Comparison of ENCODE assay signal across 11 cellular contexts in the genomic region with DNA sequence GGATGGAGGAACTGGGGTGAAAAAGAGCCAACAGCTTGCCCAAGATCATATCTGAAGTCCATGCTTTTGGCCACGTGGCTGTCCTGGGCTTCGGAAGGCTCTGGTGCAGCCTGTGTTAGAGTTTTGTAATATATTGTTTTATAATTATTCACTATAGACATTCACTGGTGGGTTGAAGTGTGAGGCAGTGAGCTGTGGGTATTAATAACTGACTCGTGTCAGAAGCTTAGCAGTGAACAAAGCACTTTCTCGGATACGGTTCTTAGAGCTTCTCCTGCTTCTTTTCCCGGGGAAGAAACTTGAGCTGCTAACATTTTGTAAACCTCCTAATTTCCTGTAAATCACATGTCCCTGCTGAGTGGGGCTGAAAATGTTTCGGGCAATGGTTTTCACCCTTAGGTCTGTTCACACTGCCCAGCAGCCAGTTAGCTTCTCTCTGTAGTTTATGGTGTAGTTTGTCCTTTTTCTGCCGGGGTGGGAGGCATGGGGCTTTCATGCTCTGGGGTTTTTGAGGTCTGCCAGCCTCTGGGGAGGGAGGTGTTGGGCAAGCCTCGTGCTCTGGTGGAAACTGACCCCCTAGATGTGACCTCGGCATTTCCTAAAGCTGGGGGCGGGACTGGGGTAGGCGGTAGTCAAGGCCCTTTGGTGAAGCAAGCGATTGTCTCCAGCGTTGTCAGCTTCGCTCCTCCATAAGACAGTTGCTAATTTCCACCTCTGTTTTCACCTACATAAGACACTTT. TPM values are rescaled to one million over a fixed set of nuclear protein-coding genes. Genes with fewer than 3 reads are reported as not detected.
DNase-seq lines count a peak whose midpoint lies in the region; ATAC-seq and TF ChIP-seq lines count a peak whose summit lies in the region.
"Had no signal": no experiment of that assay in that cellular context is flagged by ENCODE, and none has a peak within 500 bp of the region (broad histone marks: within the 10 kb centered on the region; RNA-seq: fewer than 3 reads in every experiment).

No MANE protein-coding gene starts in this region.

- H3K27ac ChIP-seq in ascending aorta (peak overlapping the region; percentile 92 to 99), skin epidermis (peak overlapping the region in 17 of 21 experiments; percentile 20 to 91 (median 79))

- CTCF ChIA-PET in HEK293T (lab: Yijun Ruan, JAX), result interaction anchor here (1.0 to 1.4 kb wide), 2 partner anchors 17 to 21 kb away, joined by 5 to 6 read pairs; a partner anchor contains a TSS

- H3K9me3 ChIP-seq in ascending aorta, result no peaks in the 10 kb centered on the region

- H3K27me3 ChIP-seq in ascending aorta, result no peaks in the 10 kb centered on the region

- no peak for ATAC-seq in HG03159 (IDR thresholded peaks at IDR 0.05; ENCODE audit: unreplicated experiment)
- ATAC-seq: activated naive CD4-positive, alpha-beta T cell treated with anti-CD3 and anti-CD28 coated beads, Interleukin-2, amount 50 U/mL, for 72 hours had no signal

- H3K4me1 ChIP-seq in ascending aorta, result peaks cover 5 to 7% of the 10 kb centered on the region in 2 donors

- peaks cover 0 to under 1% of the 10 kb centered on the region in 2 donors for H3K36me3 ChIP-seq in ascending aorta

- TF ChIP-seq CTCF in ascending aorta (IDR thresholded peaks at IDR 0.05), result no peak

- intact Hi-C loops in ascending aorta (cut with DNase I), result loop anchor here (5.0 kb wide), 3 partner anchors 233 to 567 kb away; a partner anchor contains a TSS

- H3K4me3 ChIP-seq in ascending aorta (peak overlapping the region; percentile 96 to 98), skin epidermis (peak overlapping the region in 4 of 7 experiments; percentile 45 to 81 (median 66))

- POLR2A ChIA-PET in HEK293T (lab: Yijun Ruan, JAX), result interaction anchor here (1.1 to 1.2 kb wide), 2 partner anchors 9 to 72 kb away, joined by 3 read pairs; no protein-coding TSS in a partner anchor

- DNase-seq in HEK293T (ENCODE audit: extremely low spot score) (no peak), ascending aorta (ENCODE audit: low spot score in 2 of 2) (no peak), islet precursor cell (peak; percentile 31), cerebellar nuclear complex (lab: John Stamatoyannopoulos, UW) (no peak), NCI-H187 treated with DMSO at 0.1 percent for 48 hours (lab: John Stamatoyannopoulos, UW) (no peak), NCI-H1092 treated with DMSO at 0.1 percent for 48 hours (lab: John Stamatoyannopoulos, UW) (no peak)
- DNase-seq: GDM1, T1000 had no signal

TF ChIP-seq in HEK293T, 16 proteins besides CTCF, POLR2A, EP300 and RAD21:
- TF ChIP-seq L3MBTL2 (conservative IDR thresholded peaks at IDR 0.05), result peak; percentile 15; the same call in 1 of the 2 replicates
- no peak for TF ChIP-seq FOXM1 (IDR thresholded peaks at IDR 0.05; ENCODE audit: borderline replicate concordance)
TF ChIP-seq in HEK293T: peak in this region for 1.

RNA-seq across cellular contexts. Expression of a gene that starts 1.7 kb away (rescaled TPM):
- 24.5 TPM for total RNA-seq in ascending aorta

RNA-seq across cellular contexts. Expression of a gene that starts 20.4 kb away (rescaled TPM):
- not detected for total RNA-seq in ascending aorta
